14 cellular contexts compared by ENCODE assay signal in the genomic region with DNA sequence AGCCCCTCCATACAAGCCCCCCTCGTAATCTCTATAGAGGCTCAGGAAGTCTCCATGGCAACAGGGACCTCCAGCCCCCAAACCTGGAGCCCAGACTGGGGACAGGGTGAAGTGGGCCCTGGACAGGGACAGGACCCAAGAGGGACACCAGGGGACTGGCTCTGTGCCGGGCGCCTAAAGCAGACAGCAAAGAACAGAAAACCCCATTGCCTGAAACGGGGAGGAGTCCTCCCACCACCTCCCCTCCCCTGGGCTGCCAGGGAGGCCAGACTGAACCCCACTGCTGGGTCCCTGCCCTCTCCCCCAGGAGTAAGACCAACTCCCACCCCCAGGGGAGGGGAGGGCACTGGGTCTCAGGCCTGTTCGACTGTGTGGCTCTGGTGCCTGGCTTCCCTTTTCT. TPM values are rescaled to one million over a fixed set of nuclear protein-coding genes. Genes with fewer than 3 reads are reported as not detected.
A peak's percentile ranks its signal among the peaks of the same experiment; 100 is the strongest.
DNase-seq lines count a peak whose midpoint lies in the region; ATAC-seq, FAIRE-seq and TF ChIP-seq lines count a peak whose summit lies in the region.
"Had no signal": no experiment of that assay in that cellular context is flagged by ENCODE, and none has a peak within 500 bp of the region (broad histone marks: within the 10 kb centered on the region; RNA-seq: fewer than 3 reads in every experiment).

No MANE protein-coding gene starts in this region.

- H3K23ac ChIP-seq in IMR-90 (ENCODE audit: low read depth, low read length): no peak overlapping the region
- peak overlapping the region; percentile 39 for H3K23ac ChIP-seq in neuronal stem cell (ENCODE audit: low read depth, low read length, poor library complexity)

- peak overlapping the region; percentile 88 for H3K27ac ChIP-seq in CD4-positive, CD25-positive, alpha-beta regulatory T cell (ENCODE audit: insufficient read depth, low read length, poor library complexity, severe bottlenecking)
- no peak overlapping the region for H3K27ac ChIP-seq in IMR-90 (ENCODE audit: insufficient read depth, low read length)
- H3K27ac ChIP-seq in neuronal stem cell (replicated peaks; ENCODE audit: low read length): no peak overlapping the region
- H3K27ac ChIP-seq in pancreas: no peak overlapping the region
- H3K27ac ChIP-seq: brain microvascular endothelial cell, thoracic aorta had no signal

- DNase-seq in CD4-positive, CD25-positive, alpha-beta regulatory T cell: no peak
- DNase-seq in IMR-90 (no peak), neuronal stem cell (ENCODE audit: low spot score) (no peak), mesenteric fat pad (ENCODE audit: low spot score) (no peak), germinal center (ENCODE audit: low spot score) (no peak), pancreas (no peak)
- DNase-seq: activated effector memory CD4-positive, alpha-beta T cell treated with anti-CD3 and anti-CD28 coated beads, Interleukin-2, amount 50 U/mL, for 16 hours; brain microvascular endothelial cell; head of caudate nucleus; NCI-H1436 treated with DMSO at 0.1 percent for 48 hours had no signal

- no TSS peak for BruUV-seq in IMR-90 (replicated peaks; lab: Mats Ljungman, UMichigan)

- H3K18ac ChIP-seq in IMR-90 (ENCODE audit: low read depth, low read length) (no peak overlapping the region), neuronal stem cell (ENCODE audit: low read length) (peak overlapping the region; percentile 93)

- H2AK5ac ChIP-seq in IMR-90 (ENCODE audit: low read depth, low read length) (no peak overlapping the region), neuronal stem cell (ENCODE audit: low read depth, low read length) (peak overlapping the region; percentile 97)

- WGBS in IMR-90 (ENCODE audit: extremely low coverage in 2 of 2, insufficient read length in 1 of 2), 2 experiments: 100% methylated on average over 2 of the region's 5 CpGs; no CpG with 5 or more reads in 1 of the 2 experiments
- WGBS in neuronal stem cell (ENCODE audit: extremely low coverage in 2 of 2, insufficient read length in 2 of 2, insufficient replicate concordance in 1 of 2), 2 donors: no CpG with 5 or more reads among the region's 5 CpGs
- WGBS in pancreas, 2 donors: 73 to 77% methylated on average over 5 of the region's 5 CpGs

- TF ChIP-seq RAD21 in IMR-90 (IDR thresholded peaks at IDR 0.05; ENCODE audit: low read length): no peak

- H2AFZ ChIP-seq in IMR-90 (replicated peaks; ENCODE audit: low read length, poor library complexity): no peak overlapping the region
- H2AFZ ChIP-seq in neuronal stem cell (ENCODE audit: low read length): no peak overlapping the region

- peak overlapping the region; percentile 81 for H2BK12ac ChIP-seq in neuronal stem cell (ENCODE audit: low read length)

- CTCF ChIA-PET in IMR-90 (lab: Yijun Ruan, JAX): no interaction called here

- dilution Hi-C loops in IMR-90 (cut with HindIII; ENCODE audit: low sequenced_read_pairs, unreplicated experiment): no loop called here

- H3K27me3 ChIP-seq in CD4-positive, CD25-positive, alpha-beta regulatory T cell (ENCODE audit: control insufficient read depth, insufficient read depth, low read length): no peaks in the 10 kb centered on the region
- H3K27me3 ChIP-seq in IMR-90 (ENCODE audit: control insufficient read depth, insufficient read depth, low read length): no peaks in the 10 kb centered on the region
- no peaks in the 10 kb centered on the region for H3K27me3 ChIP-seq in neuronal stem cell (ENCODE audit: control insufficient read depth in 3 of 3, insufficient read depth in 3 of 3, low read depth in 1 of 3, low read length in 3 of 3)
- H3K27me3 ChIP-seq in pancreas: no peaks in the 10 kb centered on the region
- H3K27me3 ChIP-seq: brain microvascular endothelial cell had no signal

- H2BK20ac ChIP-seq in IMR-90 (ENCODE audit: low read depth, low read length): no peak overlapping the region

- H3K4me1 Mint-ChIP-seq in CD4-positive, CD25-positive, alpha-beta regulatory T cell: peaks cover 9 to 96% (median 48%) of the 10 kb centered on the region in 4 donors
- H3K4me1 Mint-ChIP-seq in brain: peaks cover 40% of the 10 kb centered on the region

- no peak for ATAC-seq in CD4-positive, CD25-positive, alpha-beta regulatory T cell (ENCODE audit: low read depth in 2 of 2)
- ATAC-seq in IMR-90 (ENCODE audit: low read depth): no peak
- ATAC-seq in pancreas: no peak

- H3K56ac ChIP-seq in IMR-90 (ENCODE audit: extremely low read depth, insufficient read depth, low read length): no peak overlapping the region

- H3K14ac ChIP-seq in IMR-90 (replicated peaks; ENCODE audit: low read depth, low read length) (no peak overlapping the region), neuronal stem cell (ENCODE audit: low read length) (no peak overlapping the region)

- no peak for FAIRE-seq in pancreas (lab: Jason Lieb, UNC)

- H3K4me2 ChIP-seq in IMR-90 (ENCODE audit: low read depth, low read length) (no peak overlapping the region), neuronal stem cell (ENCODE audit: insufficient read depth, low read length, poor library complexity, severe bottlenecking) (no peak overlapping the region)

- H3K9me3 Mint-ChIP-seq in CD4-positive, CD25-positive, alpha-beta regulatory T cell: no peaks in the 10 kb centered on the region
- no peaks in the 10 kb centered on the region for H3K9me3 Mint-ChIP-seq in brain
- H3K9me3 Mint-ChIP-seq: memory B cell had no signal

- TF ChIP-seq CTCF in IMR-90 (conservative IDR thresholded peaks at IDR 0.05; ENCODE audit: low read depth, low read length) (no peak), brain (conservative IDR thresholded peaks at IDR 0.05) (no peak), pancreas (IDR thresholded peaks at IDR 0.05) (no peak)

- no peaks in the 10 kb centered on the region for H4K20me1 ChIP-seq in IMR-90 (ENCODE audit: insufficient read depth, low read length)

- H3K79me1 ChIP-seq in IMR-90 (ENCODE audit: low read depth in 1 of 2, low read length in 2 of 2) (no peaks in the 10 kb centered on the region), neuronal stem cell (ENCODE audit: low read depth, low read length) (peaks cover 2% of the 10 kb centered on the region)

- H3K9me1 ChIP-seq in IMR-90 (ENCODE audit: insufficient read depth, low read length): peaks cover 3% of the 10 kb centered on the region; the same call in 1 of the 2 replicates

- no peak overlapping the region for H4K5ac ChIP-seq in IMR-90 (ENCODE audit: low read depth, low read length)

- intact Hi-C loops in IMR-90 (cut with micrococcal nuclease): no loop called here
- intact Hi-C loops in pancreas (cut with DNase I): no loop called here

- H3K9me3 ChIP-seq in CD4-positive, CD25-positive, alpha-beta regulatory T cell (ENCODE audit: control insufficient read depth in 2 of 2, low read length in 2 of 2): no peaks in the 10 kb centered on the region
- H3K9me3 ChIP-seq in IMR-90 (ENCODE audit: control insufficient read depth, insufficient read depth, low read length): no peaks in the 10 kb centered on the region
- H3K9me3 ChIP-seq in neuronal stem cell (replicated peaks in 1 of 2; ENCODE audit: control insufficient read depth in 2 of 2, insufficient read depth in 1 of 2, low read depth in 1 of 2, low read length in 2 of 2): no peaks in the 10 kb centered on the region
- no peaks in the 10 kb centered on the region for H3K9me3 ChIP-seq in pancreas
- H3K9me3 ChIP-seq: thoracic aorta had no signal

- TF ChIP-seq POLR2A in IMR-90 (IDR thresholded peaks at IDR 0.05; ENCODE audit: low read depth, low read length): no peak

- H4K8ac ChIP-seq in IMR-90 (ENCODE audit: low read depth in 2 of 2, low read length in 2 of 2) (no peak overlapping the region), neuronal stem cell (ENCODE audit: low read depth, low read length) (no peak overlapping the region)

- in situ Hi-C loops in IMR-90 (cut with MboI; ENCODE audit: low sequenced_read_pairs): no loop called here

- POLR2A ChIA-PET in IMR-90 (lab: Charles Lee; ENCODE audit: unreplicated experiment): no interaction called here

- peak overlapping the region; percentile 95 to 99 (median 98) for H3K27ac Mint-ChIP-seq in CD4-positive, CD25-positive, alpha-beta regulatory T cell
- peak overlapping the region in 4 of 5 experiments; percentile 48 to 93 (median 87) for H3K27ac Mint-ChIP-seq in brain
- H3K27ac Mint-ChIP-seq: B cell, memory B cell had no signal

- H3K4me3 Mint-ChIP-seq in CD4-positive, CD25-positive, alpha-beta regulatory T cell: peak overlapping the region; percentile 73 to 94 (median 88)
- H3K4me3 Mint-ChIP-seq in brain: no peak overlapping the region
- H3K4me3 Mint-ChIP-seq: B cell, memory B cell had no signal

- H3K4ac ChIP-seq in IMR-90 (ENCODE audit: low read depth, low read length) (no peak overlapping the region), neuronal stem cell (ENCODE audit: low read length) (no peak overlapping the region)

- H2BK15ac ChIP-seq in IMR-90 (ENCODE audit: low read depth, low read length): no peak overlapping the region
- peak overlapping the region; percentile 73 for H2BK15ac ChIP-seq in neuronal stem cell (ENCODE audit: low read length)

- H3K36me3 ChIP-seq in CD4-positive, CD25-positive, alpha-beta regulatory T cell (ENCODE audit: control insufficient read depth, insufficient read depth, low read length): no peaks in the 10 kb centered on the region
- H3K36me3 ChIP-seq in IMR-90 (ENCODE audit: control insufficient read depth, insufficient read depth, low read length) (no peaks in the 10 kb centered on the region; the same call in 1 of the 2 replicates), neuronal stem cell (replicated peaks in 1 of 2; ENCODE audit: control insufficient read depth in 2 of 2, insufficient read depth in 2 of 2, low read length in 2 of 2) (peaks cover 5 to 38% of the 10 kb centered on the region in 2 donors), pancreas (no peaks in the 10 kb centered on the region)
- H3K36me3 ChIP-seq: brain microvascular endothelial cell, thoracic aorta had no signal

- peak overlapping the region; percentile 58 for H3K4me3 ChIP-seq in CD4-positive, CD25-positive, alpha-beta regulatory T cell (ENCODE audit: low read depth, low read length)
- no peak overlapping the region for H3K4me3 ChIP-seq in IMR-90 (ENCODE audit: insufficient read depth, low read depth, low read length)
- no peak overlapping the region for H3K4me3 ChIP-seq in neuronal stem cell (ENCODE audit: low read length in 2 of 2)
- H3K4me3 ChIP-seq in pancreas: no peak overlapping the region
- H3K4me3 ChIP-seq: thoracic aorta had no signal

- peaks cover 7% of the 10 kb centered on the region for H3K36me3 Mint-ChIP-seq in CD4-positive, CD25-positive, alpha-beta regulatory T cell
- H3K36me3 Mint-ChIP-seq in brain: peaks cover 20% of the 10 kb centered on the region
- H3K36me3 Mint-ChIP-seq: memory B cell had no signal

- H2BK120ac ChIP-seq in IMR-90 (ENCODE audit: low read depth, low read length) (no peak overlapping the region), neuronal stem cell (ENCODE audit: low read depth, low read length) (peak overlapping the region; percentile 67)

- H3K9ac ChIP-seq in IMR-90 (ENCODE audit: low read depth, low read length) (no peak overlapping the region), neuronal stem cell (ENCODE audit: low read depth, low read length, poor library complexity) (no peak overlapping the region)

- H4K91ac ChIP-seq in IMR-90 (ENCODE audit: insufficient read depth, low read depth, low read length) (no peak overlapping the region), neuronal stem cell (ENCODE audit: low read depth, low read length, poor library complexity) (peak overlapping the region; percentile 26)

- H3K27me3 Mint-ChIP-seq in CD4-positive, CD25-positive, alpha-beta regulatory T cell: no peaks in the 10 kb centered on the region
- peaks cover 4% of the 10 kb centered on the region for H3K27me3 Mint-ChIP-seq in brain
- H3K27me3 Mint-ChIP-seq: B cell, memory B cell had no signal

- H2BK5ac ChIP-seq in IMR-90 (ENCODE audit: low read depth, low read length, poor library complexity, severe bottlenecking): no peak overlapping the region
- peak overlapping the region; percentile 69 for H2BK5ac ChIP-seq in neuronal stem cell (ENCODE audit: low read length)

- H3K4me1 ChIP-seq in CD4-positive, CD25-positive, alpha-beta regulatory T cell (ENCODE audit: control insufficient read depth, insufficient read depth, low read length, poor library complexity, severe bottlenecking): peaks cover 83% of the 10 kb centered on the region
- H3K4me1 ChIP-seq in IMR-90 (ENCODE audit: control insufficient read depth, insufficient read depth, low read length) (no peaks in the 10 kb centered on the region), neuronal stem cell (ENCODE audit: control insufficient read depth in 2 of 2, insufficient read depth in 1 of 2, low read depth in 1 of 2, low read length in 2 of 2) (peaks cover 24 to 28% of the 10 kb centered on the region in 2 donors), pancreas (no peaks in the 10 kb centered on the region)

- H2AK9ac ChIP-seq in IMR-90 (replicated peaks; ENCODE audit: low read depth, low read length, poor library complexity): peak overlapping the region; percentile 29

RNA-seq across cellular contexts. Expression of gene CPNE2, which starts 40.7 kb away (rescaled TPM):
- 15.3 TPM for total RNA-seq in CD4-positive, CD25-positive, alpha-beta regulatory T cell
- polyA plus RNA-seq in CD4-positive, CD25-positive, alpha-beta regulatory T cell: 10 to 100 TPM; 31.7 to 54.7 (median 47.3) TPM
- 9.2 and 15.4 TPM in 2 replicates for total RNA-seq in IMR-90 (2012; rRNA removed)
- 48.0 and 50.3 TPM in 2 replicates for polyA plus RNA-seq in IMR-90 (2012; rRNA removed)
- 23.4 and 53.6 TPM in 2 replicates for polyA plus RNA-seq in IMR-90 (2012; cell fraction: cytosol; rRNA removed)
- polyA plus RNA-seq in IMR-90 (2012; cell fraction: nucleus; rRNA removed; ENCODE audit: low replicate concordance): 22.4 and 40.8 TPM in 2 replicates
- polyA plus RNA-seq in brain (ENCODE audit: insufficient read depth, low read depth, low replicate concordance): 87.8 TPM
- 60.5 TPM for polyA plus RNA-seq in neuronal stem cell (2013, experiment 1 of 2)
- polyA plus RNA-seq in neuronal stem cell (2013, experiment 2 of 2): 61.7 TPM
- 60.1 TPM for total RNA-seq in mesenteric fat pad
- total RNA-seq in pancreas: 10 to 100 TPM in 1 of 6 donors, 1 to 10 TPM in 5; 3.2 to 12.4 (median 4.3) TPM
- polyA plus RNA-seq in pancreas: 10 to 100 TPM; 14.8 to 17.1 TPM

RNA-seq across cellular contexts. Expression of gene PSME3IP1, which starts 52.7 kb away (rescaled TPM):
- total RNA-seq in CD4-positive, CD25-positive, alpha-beta regulatory T cell: 140 TPM
- 10 to 100 TPM; 68.1 to 81.5 (median 71.8) TPM for polyA plus RNA-seq in CD4-positive, CD25-positive, alpha-beta regulatory T cell
- 50.2 and 52.2 TPM in 2 replicates for total RNA-seq in IMR-90 (2012; rRNA removed)
- 71.2 and 75.2 TPM in 2 replicates for polyA plus RNA-seq in IMR-90 (2012; rRNA removed)
- 53.6 and 57.9 TPM in 2 replicates for polyA plus RNA-seq in IMR-90 (2012; cell fraction: cytosol; rRNA removed)
- 78.1 and 104 TPM in 2 replicates for polyA plus RNA-seq in IMR-90 (2012; cell fraction: nucleus; rRNA removed; ENCODE audit: low replicate concordance)
- polyA plus RNA-seq in brain (ENCODE audit: insufficient read depth, low read depth, low replicate concordance): 208 TPM
- 113 TPM for polyA plus RNA-seq in neuronal stem cell (2013, experiment 1 of 2)
- polyA plus RNA-seq in neuronal stem cell (2013, experiment 2 of 2): 110 TPM
- total RNA-seq in mesenteric fat pad: 61.1 TPM
- total RNA-seq in pancreas: 10 to 100 TPM; 27.9 to 39.2 (median 29.7) TPM
- 10 to 100 TPM; 38.5 to 63.3 TPM for polyA plus RNA-seq in pancreas

RNA-seq across cellular contexts. Expression of gene RSPRY1, which starts 53.0 kb away (rescaled TPM):
- 25.7 TPM for total RNA-seq in CD4-positive, CD25-positive, alpha-beta regulatory T cell
- 10 to 100 TPM; 26.7 to 46.4 (median 36.1) TPM for polyA plus RNA-seq in CD4-positive, CD25-positive, alpha-beta regulatory T cell
- total RNA-seq in IMR-90 (2012; rRNA removed) (59.2 and 62.2 TPM in 2 replicates), mesenteric fat pad (26.0 TPM), pancreas (10 to 100 TPM; 16.7 to 21.9 (median 19.2) TPM)
- polyA plus RNA-seq in IMR-90 (2012; rRNA removed) (23.7 and 25.2 TPM in 2 replicates), brain (ENCODE audit: insufficient read depth, low read depth, low replicate concordance) (22.6 TPM), pancreas (10 to 100 TPM in 1 of 2 donors, 1 to 10 TPM in 1; 6.9 to 12.5 TPM)
- polyA plus RNA-seq in IMR-90 (2012; cell fraction: cytosol; rRNA removed): 9.2 and 10.2 TPM in 2 replicates
- 10.3 and 29.1 TPM in 2 replicates for polyA plus RNA-seq in IMR-90 (2012; cell fraction: nucleus; rRNA removed; ENCODE audit: low replicate concordance)
- 50.6 TPM for polyA plus RNA-seq in neuronal stem cell (2013, experiment 1 of 2)
- 55.6 TPM for polyA plus RNA-seq in neuronal stem cell (2013, experiment 2 of 2)

Comparison
In these comparisons a context has a peak if more than half of its experiments do, and no peak if none do; other contexts are left out.
1. H3K4me3 Mint-ChIP-seq: peak in CD4-positive, CD25-positive, alpha-beta regulatory T cell (4 of 4); none in brain (0 of 5).